ENCODE assay signal across 1 cellular context in genomic region chr11:62805044-62805892, GRCh38.
A peak's percentile ranks its signal among the peaks of the same experiment; 100 is the strongest.
TF ChIP-seq lines count a peak whose summit lies in the region.

Gene NXF1 (minus strand): TSS chr11:62805440. CDS start chr11:62805356, 84 bp downstream.

TF ChIP-seq in K562, 482 proteins besides CTCF, POLR2A, EP300 and RAD21 (continued from another document and continues in another):
- TF ChIP-seq ZNF592 (IDR thresholded peaks at IDR 0.05), result no peak
- TF ChIP-seq ZNF830 (CRISPR knock-in tag; IDR thresholded peaks at IDR 0.05), result no peak
- no peak for TF ChIP-seq ZNF695 (CRISPR knock-in tag; IDR thresholded peaks at IDR 0.05)
- TF ChIP-seq, protein P1, sequence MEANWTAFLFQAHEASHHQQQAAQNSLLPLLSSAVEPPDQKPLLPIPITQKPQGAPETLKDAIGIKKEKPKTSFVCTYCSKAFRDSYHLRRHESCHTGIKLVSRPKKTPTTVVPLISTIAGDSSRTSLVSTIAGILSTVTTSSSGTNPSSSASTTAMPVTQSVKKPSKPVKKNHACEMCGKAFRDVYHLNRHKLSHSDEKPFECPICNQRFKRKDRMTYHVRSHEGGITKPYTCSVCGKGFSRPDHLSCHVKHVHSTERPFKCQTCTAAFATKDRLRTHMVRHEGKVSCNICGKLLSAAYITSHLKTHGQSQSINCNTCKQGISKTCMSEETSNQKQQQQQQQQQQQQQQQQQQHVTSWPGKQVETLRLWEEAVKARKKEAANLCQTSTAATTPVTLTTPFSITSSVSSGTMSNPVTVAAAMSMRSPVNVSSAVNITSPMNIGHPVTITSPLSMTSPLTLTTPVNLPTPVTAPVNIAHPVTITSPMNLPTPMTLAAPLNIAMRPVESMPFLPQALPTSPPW (CRISPR knock-in tag; IDR thresholded peaks at IDR 0.05), result peak; percentile 60
- TF ChIP-seq ILK (tag; IDR thresholded peaks at IDR 0.05; ENCODE audit: borderline replicate concordance, low read depth), result no peak
- no peak for TF ChIP-seq ZNF699 (CRISPR knock-in tag; IDR thresholded peaks at IDR 0.05; ENCODE audit: insufficient replicate concordance)
- TF ChIP-seq KLF13 (tag; IDR thresholded peaks at IDR 0.05; ENCODE audit: borderline replicate concordance, low read depth), result peak; percentile 82
- TF ChIP-seq ZBTB11 (CRISPR knock-in tag; IDR thresholded peaks at IDR 0.05), result no peak
- peak; percentile 99 for TF ChIP-seq CREM (IDR thresholded peaks at IDR 0.05; ENCODE audit: low read depth)
- peak; percentile 84 for TF ChIP-seq ZBTB17 (CRISPR knock-in tag; IDR thresholded peaks at IDR 0.05)
- TF ChIP-seq, protein P2, sequence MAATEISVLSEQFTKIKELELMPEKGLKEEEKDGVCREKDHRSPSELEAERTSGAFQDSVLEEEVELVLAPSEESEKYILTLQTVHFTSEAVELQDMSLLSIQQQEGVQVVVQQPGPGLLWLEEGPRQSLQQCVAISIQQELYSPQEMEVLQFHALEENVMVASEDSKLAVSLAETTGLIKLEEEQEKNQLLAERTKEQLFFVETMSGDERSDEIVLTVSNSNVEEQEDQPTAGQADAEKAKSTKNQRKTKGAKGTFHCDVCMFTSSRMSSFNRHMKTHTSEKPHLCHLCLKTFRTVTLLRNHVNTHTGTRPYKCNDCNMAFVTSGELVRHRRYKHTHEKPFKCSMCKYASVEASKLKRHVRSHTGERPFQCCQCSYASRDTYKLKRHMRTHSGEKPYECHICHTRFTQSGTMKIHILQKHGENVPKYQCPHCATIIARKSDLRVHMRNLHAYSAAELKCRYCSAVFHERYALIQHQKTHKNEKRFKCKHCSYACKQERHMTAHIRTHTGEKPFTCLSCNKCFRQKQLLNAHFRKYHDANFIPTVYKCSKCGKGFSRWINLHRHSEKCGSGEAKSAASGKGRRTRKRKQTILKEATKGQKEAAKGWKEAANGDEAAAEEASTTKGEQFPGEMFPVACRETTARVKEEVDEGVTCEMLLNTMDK (IDR thresholded peaks at IDR 0.05; ENCODE audit: borderline replicate concordance, insufficient read depth, low read depth, low read length, poor library complexity, severe bottlenecking), result peak; percentile 63
- TF ChIP-seq ARHGAP35 (IDR thresholded peaks at IDR 0.05; ENCODE audit: partially characterized antibody), result no peak
- TF ChIP-seq PTBP1 (IDR thresholded peaks at IDR 0.05; ENCODE audit: low read depth, low read length), result no peak
- no peak for TF ChIP-seq IRF1 (CRISPR knock-in tag; IDR thresholded peaks at IDR 0.05; ENCODE audit: borderline replicate concordance)
- TF ChIP-seq SAFB2 (IDR thresholded peaks at IDR 0.05; ENCODE audit: borderline replicate concordance, low read depth, low read length, severe bottlenecking), result no peak
- TF ChIP-seq HNRNPH1 (optimal IDR thresholded peaks at IDR 0.05; ENCODE audit: low read depth, low read length), result no peak
- TF ChIP-seq RFX5 (IDR thresholded peaks at IDR 0.05; ENCODE audit: low read depth, low read length), result no peak
- no peak for TF ChIP-seq ZNF277 (CRISPR knock-in tag; IDR thresholded peaks at IDR 0.05; ENCODE audit: borderline replicate concordance)
- TF ChIP-seq HDGF (IDR thresholded peaks at IDR 0.05), result no peak
- TF ChIP-seq SNIP1 (IDR thresholded peaks at IDR 0.05; ENCODE audit: low read depth), result no peak
- TF ChIP-seq NR3C1 (CRISPR knock-in tag; IDR thresholded peaks at IDR 0.05), result no peak
- no peak for TF ChIP-seq ZNF121 (CRISPR knock-in tag; conservative IDR thresholded peaks at IDR 0.05)
- TF ChIP-seq KAT2B (IDR thresholded peaks at IDR 0.05; ENCODE audit: low read depth, low read length), result no peak
- no peak for TF ChIP-seq AFF1 (IDR thresholded peaks at IDR 0.05; ENCODE audit: low read depth in 1 of 2, partially characterized antibody in 2 of 2)
- 0 out of 2 replicates have a peak, but pooled peaks have one; percentile 5 for TF ChIP-seq TOE1 (IDR thresholded peaks at IDR 0.05; ENCODE audit: borderline replicate concordance)
- peak; percentile 17; the same call in 1 of the 2 replicates for TF ChIP-seq TOE1 (CRISPR knock-in tag; IDR thresholded peaks at IDR 0.05; ENCODE audit: borderline replicate concordance, low read depth)
- TF ChIP-seq NELFE (IDR thresholded peaks at IDR 0.05; ENCODE audit: insufficient read depth, insufficient read length), result peak; percentile 93
- no peak for TF ChIP-seq TFAM (CRISPR knock-in tag; conservative IDR thresholded peaks at IDR 0.05)
- TF ChIP-seq, protein P3, sequence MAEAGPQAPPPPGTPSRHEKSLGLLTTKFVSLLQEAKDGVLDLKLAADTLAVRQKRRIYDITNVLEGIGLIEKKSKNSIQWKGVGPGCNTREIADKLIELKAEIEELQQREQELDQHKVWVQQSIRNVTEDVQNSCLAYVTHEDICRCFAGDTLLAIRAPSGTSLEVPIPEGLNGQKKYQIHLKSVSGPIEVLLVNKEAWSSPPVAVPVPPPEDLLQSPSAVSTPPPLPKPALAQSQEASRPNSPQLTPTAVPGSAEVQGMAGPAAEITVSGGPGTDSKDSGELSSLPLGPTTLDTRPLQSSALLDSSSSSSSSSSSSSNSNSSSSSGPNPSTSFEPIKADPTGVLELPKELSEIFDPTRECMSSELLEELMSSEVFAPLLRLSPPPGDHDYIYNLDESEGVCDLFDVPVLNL (CRISPR knock-in tag; IDR thresholded peaks at IDR 0.05; ENCODE audit: low read depth), result no peak
- TF ChIP-seq, protein P4, sequence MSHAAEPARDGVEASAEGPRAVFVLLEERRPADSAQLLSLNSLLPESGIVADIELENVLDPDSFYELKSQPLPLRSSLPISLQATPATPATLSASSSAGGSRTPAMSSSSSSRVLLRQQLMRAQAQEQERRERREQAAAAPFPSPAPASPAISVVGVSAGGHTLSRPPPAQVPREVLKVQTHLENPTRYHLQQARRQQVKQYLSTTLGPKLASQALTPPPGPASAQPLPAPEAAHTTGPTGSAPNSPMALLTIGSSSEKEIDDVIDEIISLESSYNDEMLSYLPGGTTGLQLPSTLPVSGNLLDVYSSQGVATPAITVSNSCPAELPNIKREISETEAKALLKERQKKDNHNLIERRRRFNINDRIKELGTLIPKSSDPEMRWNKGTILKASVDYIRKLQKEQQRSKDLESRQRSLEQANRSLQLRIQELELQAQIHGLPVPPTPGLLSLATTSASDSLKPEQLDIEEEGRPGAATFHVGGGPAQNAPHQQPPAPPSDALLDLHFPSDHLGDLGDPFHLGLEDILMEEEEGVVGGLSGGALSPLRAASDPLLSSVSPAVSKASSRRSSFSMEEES (CRISPR knock-in tag; IDR thresholded peaks at IDR 0.05), result no peak; the same call in 1 of the 2 replicates
- TF ChIP-seq DDX20 (tag; IDR thresholded peaks at IDR 0.05; ENCODE audit: low read depth), result no peak
